In genomic region chr12:49069507-49070346, GRCh38 we compare ENCODE assay signal across 1 cellular context.
TF ChIP-seq lines count a peak whose summit lies in the region.

A gene with protein sequence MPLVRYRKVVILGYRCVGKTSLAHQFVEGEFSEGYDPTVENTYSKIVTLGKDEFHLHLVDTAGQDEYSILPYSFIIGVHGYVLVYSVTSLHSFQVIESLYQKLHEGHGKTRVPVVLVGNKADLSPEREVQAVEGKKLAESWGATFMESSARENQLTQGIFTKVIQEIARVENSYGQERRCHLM (minus strand): TSS chr12:49069979. CDS start chr12:49069785, 194 bp downstream.

TF ChIP-seq in K562, 482 proteins besides CTCF, POLR2A, EP300 and RAD21 (continued from another document and continues in another):
- peak; percentile 88 for TF ChIP-seq ATF3 (IDR thresholded peaks at IDR 0.05)
- TF ChIP-seq ATF3 (CRISPR knock-in tag; conservative IDR thresholded peaks at IDR 0.05) = peak; percentile 48; the same call in 1 of the 2 replicates
- peak; percentile 86 for TF ChIP-seq EP400 (IDR thresholded peaks at IDR 0.05)
- TF ChIP-seq, protein P1, sequence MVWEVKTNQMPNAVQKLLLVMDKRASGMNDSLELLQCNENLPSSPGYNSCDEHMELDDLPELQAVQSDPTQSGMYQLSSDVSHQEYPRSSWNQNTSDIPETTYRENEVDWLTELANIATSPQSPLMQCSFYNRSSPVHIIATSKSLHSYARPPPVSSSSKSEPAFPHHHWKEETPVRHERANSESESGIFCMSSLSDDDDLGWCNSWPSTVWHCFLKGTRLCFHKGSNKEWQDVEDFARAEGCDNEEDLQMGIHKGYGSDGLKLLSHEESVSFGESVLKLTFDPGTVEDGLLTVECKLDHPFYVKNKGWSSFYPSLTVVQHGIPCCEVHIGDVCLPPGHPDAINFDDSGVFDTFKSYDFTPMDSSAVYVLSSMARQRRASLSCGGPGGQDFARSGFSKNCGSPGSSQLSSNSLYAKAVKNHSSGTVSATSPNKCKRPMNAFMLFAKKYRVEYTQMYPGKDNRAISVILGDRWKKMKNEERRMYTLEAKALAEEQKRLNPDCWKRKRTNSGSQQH (CRISPR knock-in tag; IDR thresholded peaks at IDR 0.05) = 0 out of 2 replicates have a peak, but pooled peaks have one; percentile 8
- TF ChIP-seq SMARCA5 (IDR thresholded peaks at IDR 0.05) = peak; percentile 58; the same call in 1 of the 2 replicates
- 0 out of 2 replicates have a peak, but pooled peaks have one; percentile 33 for TF ChIP-seq ZNF766 (CRISPR knock-in tag; conservative IDR thresholded peaks at IDR 0.05)
- 0 out of 2 replicates have a peak, but pooled peaks have one; percentile 5 for TF ChIP-seq SPI1 (IDR thresholded peaks at IDR 0.05; ENCODE audit: borderline replicate concordance, low read depth, low read length)
- 0 out of 2 replicates have a peak, but pooled peaks have one; percentile 34 for TF ChIP-seq TARDBP (IDR thresholded peaks at IDR 0.05)
- TF ChIP-seq ZFP36 (IDR thresholded peaks at IDR 0.05; ENCODE audit: low read depth, low read length, partially characterized antibody) = no peak
- TF ChIP-seq RBFOX2 (IDR thresholded peaks at IDR 0.05; ENCODE audit: low read depth, low read length) = peak; percentile 93
- peak; percentile 95 for TF ChIP-seq TOE1 (IDR thresholded peaks at IDR 0.05; ENCODE audit: borderline replicate concordance)
- no peak for TF ChIP-seq TOE1 (CRISPR knock-in tag; IDR thresholded peaks at IDR 0.05; ENCODE audit: borderline replicate concordance, low read depth)
- peak; percentile 97 for TF ChIP-seq HDAC2 (IDR thresholded peaks at IDR 0.05)
- TF ChIP-seq TRIM24 (IDR thresholded peaks at IDR 0.05) = 0 out of 4 replicates have a peak, but pooled peaks of 1 of the 2 experiments have one; percentile 24
- no peak for TF ChIP-seq HNRNPL (IDR thresholded peaks at IDR 0.05; ENCODE audit: low read depth, low read length)
- TF ChIP-seq GABPB1 (CRISPR knock-in tag; IDR thresholded peaks at IDR 0.05) = peak; percentile 43; the same call in 1 of the 2 replicates
- peak; percentile 72 for TF ChIP-seq CREB1 (IDR thresholded peaks at IDR 0.05)
- TF ChIP-seq CREB1 (CRISPR knock-in tag; IDR thresholded peaks at IDR 0.05) = no peak; the same call in 1 of the 2 replicates
- peak; percentile 75 for TF ChIP-seq MTA1 (IDR thresholded peaks at IDR 0.05; ENCODE audit: borderline replicate concordance)
- TF ChIP-seq, protein P2, sequence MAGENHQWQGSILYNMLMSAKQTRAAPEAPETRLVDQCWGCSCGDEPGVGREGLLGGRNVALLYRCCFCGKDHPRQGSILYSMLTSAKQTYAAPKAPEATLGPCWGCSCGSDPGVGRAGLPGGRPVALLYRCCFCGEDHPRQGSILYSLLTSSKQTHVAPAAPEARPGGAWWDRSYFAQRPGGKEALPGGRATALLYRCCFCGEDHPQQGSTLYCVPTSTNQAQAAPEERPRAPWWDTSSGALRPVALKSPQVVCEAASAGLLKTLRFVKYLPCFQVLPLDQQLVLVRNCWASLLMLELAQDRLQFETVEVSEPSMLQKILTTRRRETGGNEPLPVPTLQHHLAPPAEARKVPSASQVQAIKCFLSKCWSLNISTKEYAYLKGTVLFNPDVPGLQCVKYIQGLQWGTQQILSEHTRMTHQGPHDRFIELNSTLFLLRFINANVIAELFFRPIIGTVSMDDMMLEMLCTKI (IDR thresholded peaks at IDR 0.05; ENCODE audit: partially characterized antibody) = no peak
- TF ChIP-seq SAP30 (IDR thresholded peaks at IDR 0.05; ENCODE audit: borderline replicate concordance, insufficient read depth, low read depth, low read length, poor library complexity, severe bottlenecking) = peak; percentile 92
- peak; percentile 86 for TF ChIP-seq MYC (IDR thresholded peaks at IDR 0.05; ENCODE audit: low read depth, low read length)
- TF ChIP-seq MYC (CRISPR knock-in tag; IDR thresholded peaks at IDR 0.05; ENCODE audit: borderline replicate concordance, low read depth) = peak; percentile 28; the same call in 1 of the 2 replicates
- TF ChIP-seq RBM17 (IDR thresholded peaks at IDR 0.05; ENCODE audit: borderline replicate concordance, low read depth, low read length) = no peak
- TF ChIP-seq PHF8 (IDR thresholded peaks at IDR 0.05; ENCODE audit: borderline replicate concordance, low read length) = peak; percentile 72; the same call in 1 of the 2 replicates
- TF ChIP-seq CEBPG (CRISPR knock-in tag; IDR thresholded peaks at IDR 0.05) = peak; percentile 89
- TF ChIP-seq CEBPG (tag; conservative IDR thresholded peaks at IDR 0.05 in 1 of 2, IDR thresholded peaks at IDR 0.05 in 1 of 2) = peak; percentile 52 to 63
- TF ChIP-seq, protein P3, sequence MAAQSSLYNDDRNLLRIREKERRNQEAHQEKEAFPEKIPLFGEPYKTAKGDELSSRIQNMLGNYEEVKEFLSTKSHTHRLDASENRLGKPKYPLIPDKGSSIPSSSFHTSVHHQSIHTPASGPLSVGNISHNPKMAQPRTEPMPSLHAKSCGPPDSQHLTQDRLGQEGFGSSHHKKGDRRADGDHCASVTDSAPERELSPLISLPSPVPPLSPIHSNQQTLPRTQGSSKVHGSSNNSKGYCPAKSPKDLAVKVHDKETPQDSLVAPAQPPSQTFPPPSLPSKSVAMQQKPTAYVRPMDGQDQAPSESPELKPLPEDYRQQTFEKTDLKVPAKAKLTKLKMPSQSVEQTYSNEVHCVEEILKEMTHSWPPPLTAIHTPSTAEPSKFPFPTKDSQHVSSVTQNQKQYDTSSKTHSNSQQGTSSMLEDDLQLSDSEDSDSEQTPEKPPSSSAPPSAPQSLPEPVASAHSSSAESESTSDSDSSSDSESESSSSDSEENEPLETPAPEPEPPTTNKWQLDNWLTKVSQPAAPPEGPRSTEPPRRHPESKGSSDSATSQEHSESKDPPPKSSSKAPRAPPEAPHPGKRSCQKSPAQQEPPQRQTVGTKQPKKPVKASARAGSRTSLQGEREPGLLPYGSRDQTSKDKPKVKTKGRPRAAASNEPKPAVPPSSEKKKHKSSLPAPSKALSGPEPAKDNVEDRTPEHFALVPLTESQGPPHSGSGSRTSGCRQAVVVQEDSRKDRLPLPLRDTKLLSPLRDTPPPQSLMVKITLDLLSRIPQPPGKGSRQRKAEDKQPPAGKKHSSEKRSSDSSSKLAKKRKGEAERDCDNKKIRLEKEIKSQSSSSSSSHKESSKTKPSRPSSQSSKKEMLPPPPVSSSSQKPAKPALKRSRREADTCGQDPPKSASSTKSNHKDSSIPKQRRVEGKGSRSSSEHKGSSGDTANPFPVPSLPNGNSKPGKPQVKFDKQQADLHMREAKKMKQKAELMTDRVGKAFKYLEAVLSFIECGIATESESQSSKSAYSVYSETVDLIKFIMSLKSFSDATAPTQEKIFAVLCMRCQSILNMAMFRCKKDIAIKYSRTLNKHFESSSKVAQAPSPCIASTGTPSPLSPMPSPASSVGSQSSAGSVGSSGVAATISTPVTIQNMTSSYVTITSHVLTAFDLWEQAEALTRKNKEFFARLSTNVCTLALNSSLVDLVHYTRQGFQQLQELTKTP (IDR thresholded peaks at IDR 0.05; ENCODE audit: low read depth in 1 of 2, partially characterized antibody in 2 of 2) = peak in 1 of 2 experiments; percentile 19
- no peak for TF ChIP-seq SRSF7 (optimal IDR thresholded peaks at IDR 0.05; ENCODE audit: low read depth, low read length)
- TF ChIP-seq ZSCAN29 (IDR thresholded peaks at IDR 0.05) = no peak
- TF ChIP-seq MLX (CRISPR knock-in tag; conservative IDR thresholded peaks at IDR 0.05) = 0 out of 4 replicates have a peak, but pooled peaks of 1 of the 2 experiments have one; percentile 8
- peak; percentile 47 to 56; a peak in 2 of 4 replicates for TF ChIP-seq KDM1A (IDR thresholded peaks at IDR 0.05)
- TF ChIP-seq, protein P4, sequence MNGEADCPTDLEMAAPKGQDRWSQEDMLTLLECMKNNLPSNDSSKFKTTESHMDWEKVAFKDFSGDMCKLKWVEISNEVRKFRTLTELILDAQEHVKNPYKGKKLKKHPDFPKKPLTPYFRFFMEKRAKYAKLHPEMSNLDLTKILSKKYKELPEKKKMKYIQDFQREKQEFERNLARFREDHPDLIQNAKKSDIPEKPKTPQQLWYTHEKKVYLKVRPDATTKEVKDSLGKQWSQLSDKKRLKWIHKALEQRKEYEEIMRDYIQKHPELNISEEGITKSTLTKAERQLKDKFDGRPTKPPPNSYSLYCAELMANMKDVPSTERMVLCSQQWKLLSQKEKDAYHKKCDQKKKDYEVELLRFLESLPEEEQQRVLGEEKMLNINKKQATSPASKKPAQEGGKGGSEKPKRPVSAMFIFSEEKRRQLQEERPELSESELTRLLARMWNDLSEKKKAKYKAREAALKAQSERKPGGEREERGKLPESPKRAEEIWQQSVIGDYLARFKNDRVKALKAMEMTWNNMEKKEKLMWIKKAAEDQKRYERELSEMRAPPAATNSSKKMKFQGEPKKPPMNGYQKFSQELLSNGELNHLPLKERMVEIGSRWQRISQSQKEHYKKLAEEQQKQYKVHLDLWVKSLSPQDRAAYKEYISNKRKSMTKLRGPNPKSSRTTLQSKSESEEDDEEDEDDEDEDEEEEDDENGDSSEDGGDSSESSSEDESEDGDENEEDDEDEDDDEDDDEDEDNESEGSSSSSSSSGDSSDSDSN (IDR thresholded peaks at IDR 0.05; ENCODE audit: borderline replicate concordance in 1 of 2, low read depth in 2 of 2, low read length in 2 of 2) = peak; percentile 78 to 84; a peak in 2 of 4 replicates
- TF ChIP-seq ARID1B (IDR thresholded peaks at IDR 0.05) = peak; percentile 53
- peak; percentile 90 for TF ChIP-seq MAX (CRISPR knock-in tag; IDR thresholded peaks at IDR 0.05)
- TF ChIP-seq, protein P5, sequence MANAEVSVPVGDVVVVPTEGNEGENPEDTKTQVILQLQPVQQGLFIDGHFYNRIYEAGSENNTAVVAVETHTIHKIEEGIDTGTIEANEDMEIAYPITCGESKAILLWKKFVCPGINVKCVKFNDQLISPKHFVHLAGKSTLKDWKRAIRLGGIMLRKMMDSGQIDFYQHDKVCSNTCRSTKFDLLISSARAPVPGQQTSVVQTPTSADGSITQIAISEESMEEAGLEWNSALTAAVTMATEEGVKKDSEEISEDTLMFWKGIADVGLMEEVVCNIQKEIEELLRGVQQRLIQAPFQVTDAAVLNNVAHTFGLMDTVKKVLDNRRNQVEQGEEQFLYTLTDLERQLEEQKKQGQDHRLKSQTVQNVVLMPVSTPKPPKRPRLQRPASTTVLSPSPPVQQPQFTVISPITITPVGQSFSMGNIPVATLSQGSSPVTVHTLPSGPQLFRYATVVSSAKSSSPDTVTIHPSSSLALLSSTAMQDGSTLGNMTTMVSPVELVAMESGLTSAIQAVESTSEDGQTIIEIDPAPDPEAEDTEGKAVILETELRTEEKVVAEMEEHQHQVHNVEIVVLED (CRISPR knock-in tag; IDR thresholded peaks at IDR 0.05) = peak; percentile 60
- peak; percentile 74 for TF ChIP-seq HMGN3 (IDR thresholded peaks at IDR 0.05; ENCODE audit: borderline replicate concordance, extremely low read depth, insufficient read length, low read depth, low read length)
- TF ChIP-seq VEZF1 (CRISPR knock-in tag; IDR thresholded peaks at IDR 0.05) = peak; percentile 65
- peak in 1 of 2 experiments; percentile 97; a peak in 2 of 4 replicates for TF ChIP-seq HDAC1 (IDR thresholded peaks at IDR 0.05)
- no peak for TF ChIP-seq ZNF75A (CRISPR knock-in tag; IDR thresholded peaks at IDR 0.05)
- TF ChIP-seq FOSL1 (tag; conservative IDR thresholded peaks at IDR 0.05) = 0 out of 2 replicates have a peak, but pooled peaks have one; percentile 11
- TF ChIP-seq SETDB1 (IDR thresholded peaks at IDR 0.05; ENCODE audit: low read length) = peak; percentile 42
- TF ChIP-seq ZBTB43 (CRISPR knock-in tag; IDR thresholded peaks at IDR 0.05) = no peak
- no peak for TF ChIP-seq PCBP2 (IDR thresholded peaks at IDR 0.05; ENCODE audit: low read depth, low read length, poor library complexity, severe bottlenecking)
- TF ChIP-seq SMARCA4 (IDR thresholded peaks at IDR 0.05) = peak; percentile 42; the same call in 1 of the 2 replicates
